10 cellular contexts compared by ENCODE assay signal in genomic region chr2:73764945-73765344, GRCh38. TPM values are rescaled to one million over a fixed set of nuclear protein-coding genes. Genes with fewer than 3 reads are reported as not detected.
"Had no signal": no experiment of that assay in that cellular context is flagged by ENCODE, and none has a peak within 500 bp of the region (broad histone marks: within the 10 kb centered on the region; RNA-seq: fewer than 3 reads in every experiment).

No MANE protein-coding gene starts in this region.

- H3K27me3 Mint-ChIP-seq: IgD-negative memory B cell had no signal

- ATAC-seq: GM23338 had no signal

- DNase-seq: H9, HCEC 1CT, HFFc6, KG1 had no signal

- H2AFZ ChIP-seq: GM23338 had no signal

- H3K4me2 ChIP-seq: GM23338 had no signal

- H3K4me3 ChIP-seq: GM23338 had no signal

- FAIRE-seq: H1, H54, HTR-8/SVneo had no signal

- H3K9me3 Mint-ChIP-seq: GM23338, H9, HFFc6, IgD-negative memory B cell had no signal

- H3K4me3 Mint-ChIP-seq: GM23338, H9, HFFc6, IgD-negative memory B cell had no signal

- H3K4me1 Mint-ChIP-seq: GM23338, H9 had no signal

- H3K27ac Mint-ChIP-seq: GM23338, H9, HFFc6, IgD-negative memory B cell had no signal

RNA-seq across cellular contexts. Expression of gene C2orf78, which starts 19.0 kb away (rescaled TPM):
- total RNA-seq: HFFc6, HT-29 had no signal
- polyA plus RNA-seq: IgD-negative memory B cell had no signal
